14 cellular contexts compared by ENCODE assay signal in genomic region chr1:17603091-17603841, GRCh38.
DNase-seq lines count a peak whose midpoint lies in the region; ATAC-seq and TF ChIP-seq lines count a peak whose summit lies in the region.
"Had no signal": no experiment of that assay in that cellular context is flagged by ENCODE, and none has a peak within 500 bp of the region (broad histone marks: within the 10 kb centered on the region; RNA-seq: fewer than 3 reads in every experiment).

No MANE protein-coding gene starts in this region.

- H3K36me3 ChIP-seq in colonic mucosa (no peaks in the 10 kb centered on the region), transverse colon (peaks cover 0 to 9% (median under 1%) of the 10 kb centered on the region in 4 donors)
- H3K36me3 ChIP-seq: lower lobe of right lung had no signal

- peak overlapping the region in 1 of 2 donors; percentile 55 for H3K9ac ChIP-seq in colonic mucosa (ENCODE audit: low read depth in 2 of 2, low read length in 2 of 2)

- H3K27me3 Mint-ChIP-seq in stimulated activated memory B cell treated with anti-CD40 and anti-IgM and Interleukin-4, amounts not matched to agents 10 μg/mL and 1 μg/mL and 100 μg/mL, for 72 hours = peaks cover 15% of the 10 kb centered on the region

- no peaks in the 10 kb centered on the region for H3K9me3 Mint-ChIP-seq in stimulated activated memory B cell treated with anti-CD40 and anti-IgM and Interleukin-4, amounts not matched to agents 10 μg/mL and 1 μg/mL and 100 μg/mL, for 72 hours

- no peak overlapping the region for H3K27ac Mint-ChIP-seq in stimulated activated memory B cell treated with anti-CD40 and anti-IgM and Interleukin-4, amounts not matched to agents 10 μg/mL and 1 μg/mL and 100 μg/mL, for 72 hours

- DNase-seq in NCI-H1436 (lab: John Stamatoyannopoulos, UW) = peak; percentile 45
- no peak for DNase-seq in NCI-H1436 treated with DMSO at 0.1 percent for 48 hours (lab: John Stamatoyannopoulos, UW)
- peak; percentile 85 to 91 for DNase-seq in NCI-H524 (lab: John Stamatoyannopoulos, UW)
- DNase-seq in colonic mucosa = peak; percentile 78
- peak; percentile 48 for DNase-seq in transverse colon
- no peak for DNase-seq in RKO (ENCODE audit: low spot score)
- no peak for DNase-seq in middle frontal gyrus (ENCODE audit: extremely low spot score, low spot score)
- DNase-seq: lower lobe of right lung; NK-92 treated with Interleukin-12 subunit alpha and Interleukin-12 subunit beta, amount 100 ng/mL, for 24 hours; SW 1271 had no signal

- no peak for ATAC-seq in stimulated activated memory B cell treated with anti-CD40 and anti-IgM and Interleukin-4, amounts not matched to agents 10 μg/mL and 1 μg/mL and 100 μg/mL, for 72 hours
- ATAC-seq: A549; activated CD4-positive, CD25-positive, alpha-beta regulatory T cell treated with anti-CD3 and anti-CD28 coated beads, Interleukin-2, amount 50 U/mL, for 24 hours; lower lobe of right lung had no signal

- H3K9me3 ChIP-seq in colonic mucosa (no peaks in the 10 kb centered on the region), transverse colon (no peaks in the 10 kb centered on the region)
- H3K9me3 ChIP-seq: A549, lower lobe of right lung had no signal

- intact Hi-C loops in colonic mucosa (cut with DNase I) = no loop called here
- intact Hi-C loops in transverse colon (cut with DNase I; ENCODE audit: low total_unique reads) = no loop called here

- H3K4me3 ChIP-seq in colonic mucosa = no peak overlapping the region
- H3K4me3 ChIP-seq in transverse colon = no peak overlapping the region
- H3K4me3 ChIP-seq: A549, lower lobe of right lung, skin epidermis had no signal

- H3K36me3 Mint-ChIP-seq in stimulated activated memory B cell treated with anti-CD40 and anti-IgM and Interleukin-4, amounts not matched to agents 10 μg/mL and 1 μg/mL and 100 μg/mL, for 72 hours = no peaks in the 10 kb centered on the region

- H3K27ac ChIP-seq in colonic mucosa = peak overlapping the region; percentile 27
- peak overlapping the region; percentile 25 to 74 (median 53) for H3K27ac ChIP-seq in transverse colon
- H3K27ac ChIP-seq: A549, lower lobe of right lung had no signal

- H3K4me1 Mint-ChIP-seq in stimulated activated memory B cell treated with anti-CD40 and anti-IgM and Interleukin-4, amounts not matched to agents 10 μg/mL and 1 μg/mL and 100 μg/mL, for 72 hours = no peaks in the 10 kb centered on the region

- no peak for TF ChIP-seq POLR2A in transverse colon (IDR thresholded peaks at IDR 0.05)

- TF ChIP-seq CTCF in colonic mucosa (IDR thresholded peaks at IDR 0.05) = no peak
- TF ChIP-seq CTCF in transverse colon (IDR thresholded peaks at IDR 0.05) = no peak

- WGBS in transverse colon (ENCODE audit: low coverage in 1 of 2), 2 donors = 54% methylated on average over 25 of the region's 26 CpGs; no CpG with 5 or more reads in 1 of the 2 donors

- in situ Hi-C loops in transverse colon (cut with MboI; ENCODE audit: low pct_ligation_motif_present in 1 of 4, low pct_unique_long_range_greater_than_20kb in 1 of 4, low sequenced_read_pairs in 3 of 4) = loop anchor here in 1 of 4 donors (10.0 kb wide), 1 partner anchor 98 kb away; no protein-coding TSS in a partner anchor

- no peak for TF ChIP-seq EP300 in transverse colon (IDR thresholded peaks at IDR 0.05; ENCODE audit: low read depth)

- H3K4me1 ChIP-seq in colonic mucosa (peaks cover 11% of the 10 kb centered on the region), transverse colon (peaks cover 15 to 59% (median 46%) of the 10 kb centered on the region in 4 donors)
- H3K4me1 ChIP-seq: A549 had no signal

- H3K27me3 ChIP-seq in colonic mucosa = no peaks in the 10 kb centered on the region
- H3K27me3 ChIP-seq in transverse colon = no peaks in the 10 kb centered on the region

- no peak overlapping the region for H3K4me3 Mint-ChIP-seq in stimulated activated memory B cell treated with anti-CD40 and anti-IgM and Interleukin-4, amounts not matched to agents 10 μg/mL and 1 μg/mL and 100 μg/mL, for 72 hours

Comparison
In these comparisons a context has a peak if more than half of its experiments do, and no peak if none do; other contexts are left out.
1. DNase-seq: peak in NCI-H1436 (single experiment), NCI-H524 (2 of 2), colonic mucosa (single experiment) and transverse colon (single experiment); none in NCI-H1436 treated with DMSO at 0.1 percent for 48 hours (single experiment), RKO (single experiment) and middle frontal gyrus (single experiment).